In genomic region chr17:40938981-40939380, GRCh38 we compare ENCODE assay signal across 23 cellular contexts. TPM values are rescaled to one million over a fixed set of nuclear protein-coding genes. Genes with fewer than 3 reads are reported as not detected.
"Had no signal": no experiment of that assay in that cellular context is flagged by ENCODE, and none has a peak within 500 bp of the region (broad histone marks: within the 10 kb centered on the region; RNA-seq: fewer than 3 reads in every experiment).

No MANE protein-coding gene starts in this region.

- H3K9me3 Mint-ChIP-seq: activated naive CD4-positive, alpha-beta T cell treated with anti-CD3 and anti-CD28 coated beads, Interleukin-2, amount 50 U/mL, for 72 hours; endodermal cell; natural killer cell; stimulated activated naive CD8-positive, alpha-beta T cell treated with anti-CD3 and anti-CD28 coated beads, Interleukin-15, Interleukin-2, amounts not matched to agents 100 ng/mL and 50 ng/mL, for 24 hours had no signal

- H3K36me3 Mint-ChIP-seq: activated naive CD4-positive, alpha-beta T cell treated with anti-CD3 and anti-CD28 coated beads, Interleukin-2, amount 50 U/mL, for 72 hours; natural killer cell had no signal

- H3K4me1 Mint-ChIP-seq: natural killer cell had no signal

- ATAC-seq: activated CD4-positive, CD25-positive, alpha-beta regulatory T cell treated with anti-CD3 and anti-CD28 coated beads, Interleukin-2, amount 50 U/mL, for 24 hours; activated naive CD4-positive, alpha-beta T cell treated with anti-CD3 and anti-CD28 coated beads, Interleukin-2, amount 50 U/mL, for 72 hours; left lobe of liver; natural killer cell; psoas muscle; right lobe of liver had no signal

- H3K4me3 ChIP-seq: psoas muscle, right lobe of liver, thoracic aorta had no signal

- DNase-seq: activated CD4-positive, alpha-beta T cell treated with anti-CD3 and anti-CD28 coated beads, Interleukin-2, amount 50 U/mL, for 4 hours; activated effector memory CD4-positive, alpha-beta T cell treated with Interleukin-2 at 50 U/mL for 16 hours; activated T-cell treated with anti-CD3 and anti-CD28 coated beads, Interleukin-2, amount 50 U/mL, for 1 hour; amygdala; brain microvascular endothelial cell; endodermal cell; erythroblast; foreskin fibroblast; glutamatergic neuron; mammary epithelial cell; natural killer cell; psoas muscle; right lobe of liver; stimulated activated CD4-positive, alpha-beta T cell treated with anti-CD3 and anti-CD28 coated beads, Interleukin-12 subunit alpha, Interleukin-12 subunit beta, amount 100 ng/mL, for 4 hours; stimulated activated CD4-positive, alpha-beta T cell treated with anti-CD3 and anti-CD28 coated beads, Interleukin-2, amount 100 ng/mL, for 48 hours had no signal

- H3K27me3 ChIP-seq: brain microvascular endothelial cell, right lobe of liver had no signal

- H3K36me3 ChIP-seq: brain microvascular endothelial cell, right lobe of liver, thoracic aorta had no signal

- H3K4me3 Mint-ChIP-seq: dendritic cell treated with granulocyte-macrophage colony-stimulating factor and Interleukin-4, amounts not matched to agents 40 ng/mL and 50 ng/mL, for 4 days; endodermal cell; natural killer cell; stimulated activated naive CD8-positive, alpha-beta T cell treated with anti-CD3 and anti-CD28 coated beads, Interleukin-15, Interleukin-2, amounts not matched to agents 100 ng/mL and 50 ng/mL, for 24 hours had no signal

- H3K9me3 ChIP-seq: psoas muscle, right lobe of liver, thoracic aorta had no signal

- H3K27ac ChIP-seq: brain microvascular endothelial cell, psoas muscle, right lobe of liver, thoracic aorta had no signal

- H3K4me1 ChIP-seq: psoas muscle, right lobe of liver had no signal

RNA-seq across cellular contexts. Expression of gene KRT23, which starts 1.5 kb away (rescaled TPM):
- total RNA-seq: activated naive CD4-positive, alpha-beta T cell treated with anti-CD3 and anti-CD28 coated beads, Interleukin-2, amount 50 U/mL, for 72 hours; endodermal cell had no signal

RNA-seq across cellular contexts. Expression of gene KRT39, which starts 27.8 kb away (rescaled TPM):
- total RNA-seq: activated naive CD4-positive, alpha-beta T cell treated with anti-CD3 and anti-CD28 coated beads, Interleukin-2, amount 50 U/mL, for 72 hours; endodermal cell; left lobe of liver; mucosa of gallbladder; natural killer cell; omental fat pad; psoas muscle; right lobe of liver; thoracic aorta had no signal

RNA-seq across cellular contexts. Expression of gene KRT40, which starts 45.1 kb away (rescaled TPM):
- total RNA-seq: activated naive CD4-positive, alpha-beta T cell treated with anti-CD3 and anti-CD28 coated beads, Interleukin-2, amount 50 U/mL, for 72 hours; endodermal cell; left lobe of liver; mucosa of gallbladder; natural killer cell; omental fat pad; psoas muscle; right lobe of liver; thoracic aorta had no signal

RNA-seq across cellular contexts. Expression of gene KRT20, which starts 53.9 kb away (rescaled TPM):
- total RNA-seq: activated naive CD4-positive, alpha-beta T cell treated with anti-CD3 and anti-CD28 coated beads, Interleukin-2, amount 50 U/mL, for 72 hours; endodermal cell; mammary epithelial cell; natural killer cell; omental fat pad; right lobe of liver had no signal

RNA-seq across cellular contexts. Expression of gene KRTAP3-3, which starts 55.0 kb away (rescaled TPM):
- total RNA-seq: activated naive CD4-positive, alpha-beta T cell treated with anti-CD3 and anti-CD28 coated beads, Interleukin-2, amount 50 U/mL, for 72 hours; endodermal cell; left lobe of liver; mammary epithelial cell; mucosa of gallbladder; natural killer cell; omental fat pad; psoas muscle; right lobe of liver; thoracic aorta had no signal
